In genomic region chr3:124202754-124203153, GRCh38 we compare ENCODE assay signal across 14 cellular contexts.
DNase-seq lines count a peak whose midpoint lies in the region; ATAC-seq, FAIRE-seq and TF ChIP-seq lines count a peak whose summit lies in the region.
"Had no signal": no experiment of that assay in that cellular context is flagged by ENCODE, and none has a peak within 500 bp of the region (broad histone marks: within the 10 kb centered on the region; RNA-seq: fewer than 3 reads in every experiment).

No MANE protein-coding gene starts in this region.

- no peaks in the 10 kb centered on the region for H3K27me3 ChIP-seq in lower lobe of right lung (ENCODE audit: low read depth)
- no peaks in the 10 kb centered on the region for H3K27me3 ChIP-seq in testis
- H3K27me3 ChIP-seq in suprapubic skin: no peaks in the 10 kb centered on the region
- H3K27me3 ChIP-seq: right lobe of liver had no signal

- no peak for TF ChIP-seq EP300 in suprapubic skin (IDR thresholded peaks at IDR 0.05)

- DNase-seq in NCI-H1092 (lab: John Stamatoyannopoulos, UW): peak; percentile 29
- no peak for DNase-seq in chondrocyte (ENCODE audit: low spot score)
- DNase-seq in lower lobe of right lung: peak; percentile 48
- peak; percentile 71 for DNase-seq in testis
- DNase-seq in LoVo (ENCODE audit: low spot score): no peak
- no peak for DNase-seq in suprapubic skin (ENCODE audit: low spot score in 2 of 2)
- no peak for DNase-seq in RCC 7860 (ENCODE audit: low spot score)
- DNase-seq: activated CD4-positive, alpha-beta T cell treated with anti-CD3 and anti-CD28 coated beads, Interleukin-2, amount 50 U/mL, for 4 hours; activated gamma-delta T cell treated with Interleukin-2 at 50 U/mL for 16 hours; foreskin melanocyte; NCI-H774; right lobe of liver had no signal

- FAIRE-seq in RCC 7860 (lab: Jason Lieb, UNC): no peak
- FAIRE-seq: GM12891 had no signal

- H3K4me1 ChIP-seq in lower lobe of right lung (peaks cover 15% of the 10 kb centered on the region), testis (peaks cover 35% of the 10 kb centered on the region), suprapubic skin (no peaks in the 10 kb centered on the region)
- H3K4me1 ChIP-seq: right lobe of liver had no signal

- no peak overlapping the region for H3K27ac ChIP-seq in lower lobe of right lung
- peak overlapping the region in 1 of 2 donors; percentile 82 for H3K27ac ChIP-seq in testis
- no peak overlapping the region for H3K27ac ChIP-seq in suprapubic skin
- H3K27ac ChIP-seq: right lobe of liver had no signal

- ATAC-seq in lower lobe of right lung (peak; percentile 73), HG02610 (IDR thresholded peaks at IDR 0.05; ENCODE audit: unreplicated experiment) (no peak)

- intact Hi-C loops in lower lobe of right lung (cut with DNase I) (no loop called here), testis (cut with DNase I; ENCODE audit: low total_unique reads) (no loop called here)

- WGBS in testis, 2 donors: 31 to 42% methylated on average over 4 of the region's 4 CpGs
- 50% methylated on average over 4 of the region's 4 CpGs for WGBS in suprapubic skin

- H3K9me3 ChIP-seq in lower lobe of right lung: no peaks in the 10 kb centered on the region
- H3K9me3 ChIP-seq in testis: no peaks in the 10 kb centered on the region
- no peaks in the 10 kb centered on the region for H3K9me3 ChIP-seq in suprapubic skin
- H3K9me3 ChIP-seq: right lobe of liver had no signal

- H3K36me3 ChIP-seq in lower lobe of right lung: no peaks in the 10 kb centered on the region
- no peaks in the 10 kb centered on the region for H3K36me3 ChIP-seq in testis (ENCODE audit: low read depth, missing control alignments)
- H3K36me3 ChIP-seq in suprapubic skin: no peaks in the 10 kb centered on the region
- H3K36me3 ChIP-seq: right lobe of liver had no signal

- H3K4me3 ChIP-seq in lower lobe of right lung (no peak overlapping the region), testis (no peak overlapping the region), suprapubic skin (no peak overlapping the region)
- H3K4me3 ChIP-seq: right lobe of liver had no signal

- peaks cover 38% of the 10 kb centered on the region for H3K4me1 Mint-ChIP-seq in chondrocyte (ENCODE audit: low read depth)

- no peaks in the 10 kb centered on the region for H3K27me3 Mint-ChIP-seq in chondrocyte (ENCODE audit: low read depth)

- TF ChIP-seq CTCF in chondrocyte (IDR thresholded peaks at IDR 0.05) (no peak), lower lobe of right lung (IDR thresholded peaks at IDR 0.05) (no peak), testis (IDR thresholded peaks at IDR 0.05) (no peak), suprapubic skin (IDR thresholded peaks at IDR 0.05) (no peak)

- H3K4me3 Mint-ChIP-seq in chondrocyte (ENCODE audit: unreplicated experiment): no peak overlapping the region

- no peaks in the 10 kb centered on the region for H3K9me3 Mint-ChIP-seq in chondrocyte (ENCODE audit: low read depth)

- TF ChIP-seq POLR2A in testis (IDR thresholded peaks at IDR 0.05) (no peak), suprapubic skin (IDR thresholded peaks at IDR 0.05) (no peak)

- peaks cover 3% of the 10 kb centered on the region for H3K36me3 Mint-ChIP-seq in chondrocyte (ENCODE audit: low read depth)

- peak overlapping the region; percentile 58 for H3K27ac Mint-ChIP-seq in chondrocyte (ENCODE audit: unreplicated experiment)

Comparison
In these comparisons a context has a peak if more than half of its experiments do, and no peak if none do; other contexts are left out.
1. DNase-seq: peak in NCI-H1092 (single experiment), lower lobe of right lung (single experiment) and testis (single experiment); none in chondrocyte (single experiment), LoVo (single experiment), suprapubic skin (0 of 2) and RCC 7860 (single experiment).